2 cellular contexts compared by ENCODE assay signal in genomic region chr4:69497081-69497480, GRCh38.
TF ChIP-seq lines count a peak whose summit lies in the region.

No MANE protein-coding gene starts in this region.

TF ChIP-seq in SK-N-SH, 30 proteins besides CTCF, POLR2A, EP300 and RAD21 (continued from another document):
- no peak for TF ChIP-seq TEAD4 (IDR thresholded peaks at IDR 0.05; ENCODE audit: borderline replicate concordance, insufficient read depth)
- no peak for TF ChIP-seq TAF1 (IDR thresholded peaks at IDR 0.05; ENCODE audit: borderline replicate concordance, low read depth, low read length)
- peak; percentile 50; the same call in 1 of the 2 replicates for TF ChIP-seq FOSL2 (IDR thresholded peaks at IDR 0.05; ENCODE audit: borderline replicate concordance, low read depth)
- no peak for TF ChIP-seq ZBTB33 (IDR thresholded peaks at IDR 0.05; ENCODE audit: borderline replicate concordance, low read depth)
- TF ChIP-seq USF2 (IDR thresholded peaks at IDR 0.05; ENCODE audit: borderline replicate concordance, low read depth, low read length) = no peak
- no peak for TF ChIP-seq FOXJ3 (CRISPR knock-in tag; IDR thresholded peaks at IDR 0.05)
- TF ChIP-seq SIN3A (IDR thresholded peaks at IDR 0.05; ENCODE audit: borderline replicate concordance, low read depth, low read length) = no peak
- TF ChIP-seq TCF12 (IDR thresholded peaks at IDR 0.05) = peak; percentile 67
- no peak for TF ChIP-seq RXRA (IDR thresholded peaks at IDR 0.05; ENCODE audit: borderline replicate concordance, low read depth)
- TF ChIP-seq MXI1 (IDR thresholded peaks at IDR 0.05; ENCODE audit: low read depth, low read length) = no peak
- no peak for TF ChIP-seq RFX5 (IDR thresholded peaks at IDR 0.05; ENCODE audit: low read length)
- TF ChIP-seq JUND (IDR thresholded peaks at IDR 0.05) = peak; percentile 47; the same call in 1 of the 2 replicates

TF ChIP-seq in SK-N-SH treated with all-trans-retinoic acid at 6 μM for 48 hours, 23 proteins besides CTCF, POLR2A, EP300 and RAD21 (continued from another document):
- TF ChIP-seq TSHZ2 (CRISPR knock-in tag; IDR thresholded peaks at IDR 0.05) = no peak
- no peak for TF ChIP-seq ZNF8 (CRISPR knock-in tag; IDR thresholded peaks at IDR 0.05)
- no peak for TF ChIP-seq PATZ1 (CRISPR knock-in tag; IDR thresholded peaks at IDR 0.05; ENCODE audit: borderline replicate concordance)
- no peak for TF ChIP-seq ZFP30 (CRISPR knock-in tag; IDR thresholded peaks at IDR 0.05)
- TF ChIP-seq ZC3H10 (CRISPR knock-in tag; IDR thresholded peaks at IDR 0.05) = no peak
- TF ChIP-seq SNAI2 (CRISPR knock-in tag; IDR thresholded peaks at IDR 0.05) = no peak
- TF ChIP-seq ZFP3 (CRISPR knock-in tag; IDR thresholded peaks at IDR 0.05) = no peak
- TF ChIP-seq GLIS3 (CRISPR knock-in tag; IDR thresholded peaks at IDR 0.05) = no peak
